In genomic region chr12:14138495-14138894, GRCh38 we compare ENCODE assay signal across 16 cellular contexts.
DNase-seq lines count a peak whose midpoint lies in the region; TF ChIP-seq lines count a peak whose summit lies in the region.
"Had no signal": no experiment of that assay in that cellular context is flagged by ENCODE, and none has a peak within 500 bp of the region (broad histone marks: within the 10 kb centered on the region; RNA-seq: fewer than 3 reads in every experiment).

No MANE protein-coding gene starts in this region.

- no peaks in the 10 kb centered on the region for H3K9me3 Mint-ChIP-seq in mesothelial cell of epicardium

- no peak overlapping the region for H3K4me3 ChIP-seq in H7 (ENCODE audit: insufficient read depth, low read depth, low read length)
- H3K4me3 ChIP-seq in WERI-Rb-1 (ENCODE audit: low read depth, low read length), result no peak overlapping the region
- H3K4me3 ChIP-seq: HAP-1 had no signal

- H3K4me1 Mint-ChIP-seq in mesothelial cell of epicardium, result peaks cover 6% of the 10 kb centered on the region

- H3K27me3 Mint-ChIP-seq in mesothelial cell of epicardium (ENCODE audit: low read depth), result peaks cover 4% of the 10 kb centered on the region

- no peaks in the 10 kb centered on the region for H3K9me3 ChIP-seq in WERI-Rb-1 (ENCODE audit: severe bottlenecking)
- H3K9me3 ChIP-seq: HAP-1, neutrophil had no signal

- DNase-seq in ELF-1 (ENCODE audit: low read depth, low spot score) (peak; percentile 22), H7 (peak; percentile 47), WERI-Rb-1 (peak; percentile 34), mesothelial cell of epicardium (ENCODE audit: low spot score in 2 of 2, unreplicated experiment in 2 of 2) (no peak), NCI-H1417 (lab: John Stamatoyannopoulos, UW) (no peak), AG08396 (ENCODE audit: low spot score) (no peak)
- DNase-seq in stimulated activated naive CD4-positive, alpha-beta T cell treated with Interleukin-2 at 50 U/mL for 16 hours (lab: John Stamatoyannopoulos, UW), result no peak
- DNase-seq: activated CD4-positive, alpha-beta T cell treated with anti-CD3 and anti-CD28 coated beads for 1 hour; aorta; Calu3; effector CD8-positive, alpha-beta T cell; left cardiac atrium; NCI-H187; small intestine had no signal

- no peak overlapping the region for H3K27ac Mint-ChIP-seq in mesothelial cell of epicardium

- no peaks in the 10 kb centered on the region for H3K27me3 ChIP-seq in H7 (ENCODE audit: control insufficient read depth, insufficient read depth, low read length)
- H3K27me3 ChIP-seq in WERI-Rb-1 (ENCODE audit: insufficient read depth, low read depth, severe bottlenecking), result no peaks in the 10 kb centered on the region

- H3K36me3 Mint-ChIP-seq in mesothelial cell of epicardium, result no peaks in the 10 kb centered on the region

- TF ChIP-seq CTCF in WERI-Rb-1 (IDR thresholded peaks at IDR 0.05; ENCODE audit: low read depth, low read length) (peak; percentile 69), mesothelial cell of epicardium (IDR thresholded peaks at IDR 0.05; ENCODE audit: unreplicated experiment) (peak; percentile 7)

- no peak overlapping the region for H3K27ac ChIP-seq in WERI-Rb-1
- H3K27ac ChIP-seq: neutrophil had no signal

- H3K36me3 ChIP-seq in H7 (replicated peaks; ENCODE audit: control insufficient read depth, insufficient read depth, low read length), result no peaks in the 10 kb centered on the region
- no peaks in the 10 kb centered on the region for H3K36me3 ChIP-seq in WERI-Rb-1
- H3K36me3 ChIP-seq: HAP-1, neutrophil had no signal

- no peak overlapping the region for H3K4me3 Mint-ChIP-seq in mesothelial cell of epicardium

Comparison
In these comparisons a context has a peak if more than half of its experiments do, and no peak if none do; other contexts are left out.
1. DNase-seq: peak in ELF-1 (single experiment), H7 (single experiment) and WERI-Rb-1 (single experiment); none in mesothelial cell of epicardium (0 of 2), NCI-H1417 (0 of 3), AG08396 (single experiment) and stimulated activated naive CD4-positive, alpha-beta T cell treated with Interleukin-2 at 50 U/mL for 16 hours (single experiment).